11 cellular contexts compared by ENCODE assay signal in genomic region chr12:49809369-49810158, GRCh38. TPM values are rescaled to one million over a fixed set of nuclear protein-coding genes. Genes with fewer than 3 reads are reported as not detected.
A peak's percentile ranks its signal among the peaks of the same experiment; 100 is the strongest.
DNase-seq lines count a peak whose midpoint lies in the region; ATAC-seq and TF ChIP-seq lines count a peak whose summit lies in the region.
"Had no signal": no experiment of that assay in that cellular context is flagged by ENCODE, and none has a peak within 500 bp of the region (broad histone marks: within the 10 kb centered on the region; RNA-seq: fewer than 3 reads in every experiment).

No MANE protein-coding gene starts in this region.

- peak overlapping the region in 1 of 3 donors; percentile 35 for H3K4me3 ChIP-seq in breast epithelium
- no peak overlapping the region for H3K4me3 ChIP-seq in aorta (ENCODE audit: low read length in 2 of 2)

- peaks cover 28% of the 10 kb centered on the region for H3K36me3 Mint-ChIP-seq in MCF 10A (ENCODE audit: insufficient read depth, unreplicated experiment)
- H3K36me3 Mint-ChIP-seq in osteocyte (ENCODE audit: unreplicated experiment) = peaks cover 15% of the 10 kb centered on the region

- H3K27ac ChIP-seq in breast epithelium (peak overlapping the region; percentile 54 to 89), aorta (ENCODE audit: low read depth in 1 of 2, low read length in 2 of 2) (peak overlapping the region in 1 of 2 donors; percentile 53)

- no peak overlapping the region for H3K27ac Mint-ChIP-seq in MCF 10A (ENCODE audit: low read depth, unreplicated experiment)
- peak overlapping the region; percentile 70 for H3K27ac Mint-ChIP-seq in osteocyte (ENCODE audit: unreplicated experiment)

- ATAC-seq in Right ventricle myocardium superior (ENCODE audit: poor library complexity) (peak; percentile 72), aorta (ENCODE audit: low FRiP score) (peak; percentile 69)

- H3K4me3 Mint-ChIP-seq in MCF 10A (ENCODE audit: unreplicated experiment) (no peak overlapping the region), osteocyte (ENCODE audit: unreplicated experiment) (no peak overlapping the region)

- no peaks in the 10 kb centered on the region for H3K9me3 Mint-ChIP-seq in MCF 10A (ENCODE audit: unreplicated experiment)
- no peaks in the 10 kb centered on the region for H3K9me3 Mint-ChIP-seq in osteocyte (ENCODE audit: unreplicated experiment)

- no peaks in the 10 kb centered on the region for H3K4me1 Mint-ChIP-seq in MCF 10A (ENCODE audit: insufficient read depth, unreplicated experiment)
- peaks cover 36% of the 10 kb centered on the region for H3K4me1 Mint-ChIP-seq in osteocyte (ENCODE audit: unreplicated experiment)

- H3K27me3 ChIP-seq in breast epithelium = no peaks in the 10 kb centered on the region
- H3K27me3 ChIP-seq in aorta (ENCODE audit: control insufficient read depth in 1 of 2, insufficient read depth in 2 of 2, low read length in 1 of 2) = no peaks in the 10 kb centered on the region

- no peak for TF ChIP-seq POLR2A in breast epithelium (IDR thresholded peaks at IDR 0.05)

- WGBS in aorta, 2 donors = 30 to 33% methylated on average over 7 of the region's 7 CpGs

- H3K27me3 Mint-ChIP-seq in MCF 10A (ENCODE audit: insufficient read depth, unreplicated experiment) (no peaks in the 10 kb centered on the region), osteocyte (ENCODE audit: unreplicated experiment) (no peaks in the 10 kb centered on the region)

- DNase-seq in breast epithelium (ENCODE audit: low spot score in 2 of 2) (peak in 1 of 2 donors; percentile 22), MCF 10A (ENCODE audit: unreplicated experiment) (no peak), Right ventricle myocardium superior (peak; percentile 76), osteocyte (ENCODE audit: extremely low spot score, unreplicated experiment) (no peak), aorta (peak; percentile 56 to 76), NCI-H1048 (lab: John Stamatoyannopoulos, UW) (no peak), DMS79 treated with DMSO at 0.1 percent for 48 hours (lab: John Stamatoyannopoulos, UW) (no peak), NCI-H1105 (lab: John Stamatoyannopoulos, UW) (no peak)
- DNase-seq: 8988T, NCI-H2029, SK-N-SH had no signal

- H3K9me3 ChIP-seq in breast epithelium (no peaks in the 10 kb centered on the region), aorta (ENCODE audit: control insufficient read depth, low read length) (no peaks in the 10 kb centered on the region)
- H3K9me3 ChIP-seq: SK-N-SH had no signal

- H3K36me3 ChIP-seq in breast epithelium (no peaks in the 10 kb centered on the region), aorta (ENCODE audit: control insufficient read depth in 1 of 2, insufficient read depth in 2 of 2, low read length in 1 of 2) (peaks cover 0 to 2% of the 10 kb centered on the region in 2 donors)

- peaks cover 0 to 7% of the 10 kb centered on the region in 2 donors for H3K4me1 ChIP-seq in breast epithelium
- H3K4me1 ChIP-seq in aorta (ENCODE audit: control insufficient read depth in 1 of 2, insufficient read depth in 2 of 2, low read length in 2 of 2) = peaks cover 0 to 2% of the 10 kb centered on the region in 2 donors

- POLR2A ChIA-PET in MCF 10A (lab: Yijun Ruan, JAX) = no interaction called here

- intact Hi-C loops in breast epithelium (cut with DNase I; ENCODE audit: low total_unique reads) = no loop called here
- intact Hi-C loops in MCF 10A (cut with micrococcal nuclease) = no loop called here
- intact Hi-C loops in Right ventricle myocardium superior (cut with DNase I) = no loop called here
- intact Hi-C loops in aorta (cut with DNase I) = no loop called here

- CTCF ChIA-PET in MCF 10A (lab: Yijun Ruan, JAX) = interaction anchor here (1.2 kb wide), 1 partner anchor 260 kb away, joined by 4 read pairs; no protein-coding TSS in a partner anchor

- no TSS peak for BruUV-seq in MCF 10A (replicated peaks; lab: Mats Ljungman, UMichigan)

- no peak for TF ChIP-seq CTCF in breast epithelium (IDR thresholded peaks at IDR 0.05)
- no peak for TF ChIP-seq CTCF in MCF 10A (IDR thresholded peaks at IDR 0.05; ENCODE audit: unreplicated experiment)
- no peak for TF ChIP-seq CTCF in osteocyte (IDR thresholded peaks at IDR 0.05)

RNA-seq across cellular contexts. Expression of gene NCKAP5L, which starts 18.6 kb away (rescaled TPM):
- total RNA-seq in breast epithelium = 10 to 100 TPM; 11.4 to 15.8 (median 12.1) TPM
- total RNA-seq in MCF 10A (2022) = 19.9 and 23.1 TPM in 2 replicates
- total RNA-seq in Right ventricle myocardium superior = 29.0 TPM
- total RNA-seq in osteocyte = 39.1 and 42.4 TPM in 2 replicates
- total RNA-seq in aorta = 10 to 100 TPM; 22.2 to 38.7 TPM
- 10 to 100 TPM in 1 of 2 donors, 1 to 10 TPM in 1; 3.5 to 14.8 TPM for polyA plus RNA-seq in aorta

RNA-seq across cellular contexts. Expression of gene BCDIN3D, which starts 33.3 kb away (rescaled TPM):
- total RNA-seq in breast epithelium (1 to 10 TPM; 2.2 to 6.0 (median 3.9) TPM), MCF 10A (2022) (6.2 and 8.2 TPM in 2 replicates), Right ventricle myocardium superior (2.4 TPM), osteocyte (4.2 and 5.3 TPM in 2 replicates), aorta (1 to 10 TPM; 3.5 to 5.0 TPM)
- 1 to 10 TPM; 1.5 to 1.6 TPM for polyA plus RNA-seq in aorta

Comparison
In these comparisons a context has a peak if more than half of its experiments do, and no peak if none do; other contexts are left out.
1. DNase-seq: peak in Right ventricle myocardium superior (single experiment) and aorta (2 of 2); none in MCF 10A (single experiment), osteocyte (single experiment), NCI-H1048 (single experiment), DMS79 treated with DMSO at 0.1 percent for 48 hours (single experiment) and NCI-H1105 (single experiment).